8 cellular contexts compared by ENCODE assay signal in the genomic region with DNA sequence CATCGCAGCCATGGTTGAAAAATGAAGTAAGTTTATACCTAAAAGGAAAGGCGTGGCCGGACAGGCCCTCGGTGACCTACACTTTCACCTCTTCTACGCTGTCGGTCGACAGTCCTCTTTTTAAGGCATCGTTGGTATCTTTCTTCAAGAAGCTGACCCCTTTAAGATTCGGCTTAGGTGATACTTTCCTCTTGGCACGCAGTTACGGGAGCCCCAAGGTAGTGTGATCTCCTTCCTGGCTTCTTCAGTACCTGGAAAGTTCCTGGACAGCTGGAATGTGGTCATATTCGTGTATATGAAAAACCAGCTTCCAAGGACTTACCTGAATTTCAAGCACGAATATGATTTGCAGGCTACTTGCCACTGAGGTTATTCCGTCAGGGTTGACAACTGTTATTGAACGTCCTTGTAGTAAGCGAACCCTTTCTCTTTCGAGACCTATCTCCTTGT. TPM values are rescaled to one million over a fixed set of nuclear protein-coding genes. Genes with fewer than 3 reads are reported as not detected.
A peak's percentile ranks its signal among the peaks of the same experiment; 100 is the strongest.
DNase-seq lines count a peak whose midpoint lies in the region; ATAC-seq and TF ChIP-seq lines count a peak whose summit lies in the region.

No MANE protein-coding gene starts in this region.

- peaks cover 48% of the 10 kb centered on the region for H3K79me2 ChIP-seq in Karpas-422 (ENCODE audit: low read length)

- H3K9me3 ChIP-seq in Karpas-422 (ENCODE audit: low read length), result no peaks in the 10 kb centered on the region
- no peaks in the 10 kb centered on the region for H3K9me3 ChIP-seq in colonic mucosa

- H3K4me3 ChIP-seq in Karpas-422 (ENCODE audit: low read length), result peak overlapping the region; percentile 70
- H3K4me3 ChIP-seq in colonic mucosa, result peak overlapping the region; percentile 65

- no peaks in the 10 kb centered on the region for H3K9me3 Mint-ChIP-seq in CD14-positive monocyte
- no peaks in the 10 kb centered on the region for H3K9me3 Mint-ChIP-seq in neural crest cell

- H3K27me3 ChIP-seq in Karpas-422 (ENCODE audit: low read length) (no peaks in the 10 kb centered on the region), colonic mucosa (no peaks in the 10 kb centered on the region)

- H3K4me3 Mint-ChIP-seq in CD14-positive monocyte (peak overlapping the region; percentile 86 to 91), neural crest cell (peak overlapping the region; percentile 88)

- H3K27me3 Mint-ChIP-seq in CD14-positive monocyte (ENCODE audit: low read depth in 3 of 3) (peaks cover 0 to 3% (median 2%) of the 10 kb centered on the region in 3 donors), neural crest cell (ENCODE audit: low read depth) (no peaks in the 10 kb centered on the region)

- peaks cover 6% of the 10 kb centered on the region; the same call in 1 of the 2 replicates for H4K20me1 ChIP-seq in Karpas-422 (ENCODE audit: insufficient read depth, low read depth, low read length)

- H3K4me1 Mint-ChIP-seq in CD14-positive monocyte (peaks cover 42% of the 10 kb centered on the region), neural crest cell (peaks cover 31% of the 10 kb centered on the region)

- peak overlapping the region; percentile 98 for H3K27ac ChIP-seq in Karpas-422 (ENCODE audit: low read length)
- H3K27ac ChIP-seq in colonic mucosa, result peak overlapping the region; percentile 98

- DNase-seq in CD14-positive monocyte (ENCODE audit: low spot score) (no peak), Karpas-422 (no peak), colonic mucosa (no peak), neural crest cell (ENCODE audit: low read depth, low spot score) (no peak), COR-L47 (lab: John Stamatoyannopoulos, UW) (no peak), NCI-H1105 (lab: John Stamatoyannopoulos, UW) (no peak)

- H3K36me3 ChIP-seq in Karpas-422 (ENCODE audit: insufficient read depth, low read length), result peaks cover 26% of the 10 kb centered on the region
- no peaks in the 10 kb centered on the region for H3K36me3 ChIP-seq in colonic mucosa

- peak overlapping the region; percentile 80 for H3K9ac ChIP-seq in Karpas-422 (ENCODE audit: low read length)
- peak overlapping the region in 1 of 2 donors; percentile 73 for H3K9ac ChIP-seq in colonic mucosa (ENCODE audit: low read depth in 2 of 2, low read length in 2 of 2)

- H3K9me2 ChIP-seq in Karpas-422 (replicated peaks; ENCODE audit: insufficient read depth, low read length), result no peaks in the 10 kb centered on the region

- ATAC-seq in GM21737 (IDR thresholded peaks at IDR 0.05; ENCODE audit: unreplicated experiment) (no peak), GM18907 (IDR thresholded peaks at IDR 0.05; ENCODE audit: unreplicated experiment) (no peak)

- H3K36me3 Mint-ChIP-seq in CD14-positive monocyte (peaks cover 2 to 10% of the 10 kb centered on the region in 2 donors), neural crest cell (ENCODE audit: low read depth) (no peaks in the 10 kb centered on the region)

- H3K4me2 ChIP-seq in Karpas-422 (ENCODE audit: low read depth, low read length, poor library complexity, severe bottlenecking), result peak overlapping the region; percentile 94

- TF ChIP-seq CTCF in CD14-positive monocyte (IDR thresholded peaks at IDR 0.05) (no peak), colonic mucosa (IDR thresholded peaks at IDR 0.05) (no peak), neural crest cell (conservative IDR thresholded peaks at IDR 0.05) (no peak)

- no peak overlapping the region for H2AFZ ChIP-seq in Karpas-422 (ENCODE audit: low read length)

- intact Hi-C loops in CD14-positive monocyte (cut with micrococcal nuclease), result no loop called here
- intact Hi-C loops in colonic mucosa (cut with DNase I), result loop anchor here (5.0 kb wide), 1 partner anchor 41 kb away; no protein-coding TSS in a partner anchor

- H3K4me1 ChIP-seq in Karpas-422 (ENCODE audit: low read length) (peaks cover 73% of the 10 kb centered on the region), colonic mucosa (peaks cover 15% of the 10 kb centered on the region)

- peak overlapping the region in 5 of 7 donors; percentile 86 to 93 (median 91) for H3K27ac Mint-ChIP-seq in CD14-positive monocyte
- no peak overlapping the region for H3K27ac Mint-ChIP-seq in neural crest cell (ENCODE audit: unreplicated experiment)

RNA-seq across cellular contexts. Expression of a gene that starts 0.9 kb away (rescaled TPM):
- 10 to 100 TPM; 64.7 to 82.1 TPM for polyA plus RNA-seq in CD14-positive monocyte
- 88.9 and 251 TPM in 2 replicates for total RNA-seq in Karpas-422 (2014; rRNA removed; shearing (Covaris generic); ENCODE audit: low replicate concordance)
- total RNA-seq in colonic mucosa, result 10 to 100 TPM; 89.0 to 94.0 TPM
- total RNA-seq in neural crest cell, result 39.4 and 42.2 TPM in 2 replicates
